ENCODE assay signal across 10 cellular contexts in the genomic region with DNA sequence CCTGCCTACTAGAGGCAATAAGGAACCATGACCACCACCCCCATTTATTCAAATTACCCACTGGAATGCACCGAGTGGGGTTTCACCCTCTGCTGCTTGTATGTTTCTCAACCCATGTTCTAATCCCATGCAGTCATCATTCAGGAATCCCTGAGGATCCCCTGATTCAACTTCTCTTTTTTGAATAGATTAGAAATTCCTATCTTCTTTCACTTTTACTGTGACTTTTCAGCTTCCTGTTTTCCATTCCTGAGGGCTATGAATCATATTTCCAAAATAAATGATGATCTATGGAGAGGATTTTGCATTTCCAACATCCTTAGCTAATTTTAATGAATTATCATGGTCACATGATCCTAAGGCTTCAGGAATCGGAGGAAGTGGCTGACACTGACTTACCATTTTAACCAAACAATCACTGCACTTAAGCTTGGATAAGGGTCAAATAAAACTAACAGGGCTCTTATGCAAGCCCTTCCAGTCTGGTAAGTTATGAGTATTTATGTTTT. TPM values are rescaled to one million over a fixed set of nuclear protein-coding genes. Genes with fewer than 3 reads are reported as not detected.
A peak's percentile ranks its signal among the peaks of the same experiment; 100 is the strongest.
DNase-seq lines count a peak whose midpoint lies in the region; ATAC-seq and TF ChIP-seq lines count a peak whose summit lies in the region.
"Had no signal": no experiment of that assay in that cellular context is flagged by ENCODE, and none has a peak within 500 bp of the region (broad histone marks: within the 10 kb centered on the region; RNA-seq: fewer than 3 reads in every experiment).

No MANE protein-coding gene starts in this region.

- no peak overlapping the region for H3K27ac ChIP-seq in mammary epithelial cell (ENCODE audit: insufficient read depth, low read depth, low read length)
- H3K27ac ChIP-seq: neural progenitor cell had no signal

- no peak overlapping the region for H3K4me3 ChIP-seq in mammary epithelial cell (replicated peaks in 1 of 3; ENCODE audit: insufficient read depth in 1 of 3, low read depth in 2 of 3, low read length in 3 of 3)
- H3K4me3 ChIP-seq: neural progenitor cell had no signal

- no peak overlapping the region for H3K9ac ChIP-seq in mammary epithelial cell (ENCODE audit: insufficient read depth, low read length)
- H3K9ac ChIP-seq: neural progenitor cell had no signal

- H3K36me3 ChIP-seq in mammary epithelial cell (ENCODE audit: insufficient read depth, low read length) = no peaks in the 10 kb centered on the region
- H3K36me3 ChIP-seq: neural progenitor cell had no signal

- H2AFZ ChIP-seq in mammary epithelial cell (ENCODE audit: low read depth, low read length) = no peak overlapping the region
- H2AFZ ChIP-seq: neural progenitor cell had no signal

- no peak for ATAC-seq in HG02642 (IDR thresholded peaks at IDR 0.05; ENCODE audit: poor library complexity, unreplicated experiment)

- H3K4me1 ChIP-seq in mammary epithelial cell (ENCODE audit: insufficient read depth, low read length) = peaks cover 5% of the 10 kb centered on the region
- H3K4me1 ChIP-seq: neural progenitor cell had no signal

- DNase-seq in AG09319 (ENCODE audit: extremely low read depth, low read depth) (peak; percentile 67), M059J (ENCODE audit: low read depth) (peak; percentile 94), mammary epithelial cell (peak; percentile 76), lung microvascular endothelial cell (ENCODE audit: low read depth in 2 of 2) (peak; percentile 91 to 94), head of caudate nucleus (no peak), SK-N-DZ (ENCODE audit: low spot score) (no peak), cerebellar nuclear complex (lab: John Stamatoyannopoulos, UW) (no peak)
- DNase-seq: DMS79 had no signal

- H4K20me1 ChIP-seq in mammary epithelial cell (ENCODE audit: insufficient read depth, low read length) = no peaks in the 10 kb centered on the region

- intact Hi-C loops in mammary epithelial cell (cut with micrococcal nuclease) = no loop called here
- intact Hi-C loops in head of caudate nucleus (cut with DNase I) = loop anchor here (10.0 kb wide), 1 partner anchor 46 kb away; no protein-coding TSS in a partner anchor

- dilution Hi-C loops in mammary epithelial cell (cut with HindIII; ENCODE audit: low sequenced_read_pairs) = no loop called here

- CTCF ChIA-PET in mammary epithelial cell (lab: Charles Lee; ENCODE audit: low non-redundant PET) = no interaction called here

- no peaks in the 10 kb centered on the region for H3K9me3 ChIP-seq in mammary epithelial cell (replicated peaks; ENCODE audit: insufficient read depth, low read length)

- no peaks in the 10 kb centered on the region for H3K27me3 ChIP-seq in mammary epithelial cell (ENCODE audit: insufficient read depth, low read length)
- H3K27me3 ChIP-seq: neural progenitor cell had no signal

- TF ChIP-seq CTCF in AG09319 (IDR thresholded peaks at IDR 0.05; ENCODE audit: low read depth, low read length) (no peak), mammary epithelial cell (conservative IDR thresholded peaks at IDR 0.05 in 1 of 2, IDR thresholded peaks at IDR 0.05 in 1 of 2; ENCODE audit: extremely low read depth in 1 of 2, insufficient read depth in 1 of 2, low read depth in 1 of 2, low read length in 2 of 2) (no peak)

- in situ Hi-C loops in mammary epithelial cell (cut with MboI; ENCODE audit: low sequenced_read_pairs in 2 of 2) = no loop called here

- no TSS peak for BruUV-seq in mammary epithelial cell (replicated peaks; lab: Mats Ljungman, UMichigan)

- H3K79me2 ChIP-seq in mammary epithelial cell (ENCODE audit: insufficient read depth, low read length) = no peaks in the 10 kb centered on the region

- H3K4me2 ChIP-seq in mammary epithelial cell (ENCODE audit: insufficient read depth, low read depth, low read length) = peak overlapping the region; percentile 7
- H3K4me2 ChIP-seq: neural progenitor cell had no signal

- WGBS in mammary epithelial cell (ENCODE audit: low coverage, missing lambda C conversion rate) = 46% methylated on average over 2 of the region's 2 CpGs

RNA-seq across cellular contexts. Expression of a gene that starts 19.4 kb away (rescaled TPM):
- total RNA-seq in M059J (2014; rRNA removed; shearing (Covaris generic)) = 29.6 and 34.2 TPM in 2 replicates
- total RNA-seq in mammary epithelial cell (1 to 10 TPM; 5.0 to 5.4 TPM), lung microvascular endothelial cell (78.9 and 127 TPM in 2 replicates)
- 3.3 TPM for polyA plus RNA-seq in mammary epithelial cell
- 14.1 TPM for polyA minus RNA-seq in mammary epithelial cell
- polyA plus RNA-seq in SK-N-DZ (2014; cell fraction: cytosol; rRNA removed) = 1.1 and 6.1 TPM in 2 replicates
- 2.0 and 7.7 TPM in 2 replicates for polyA plus RNA-seq in SK-N-DZ (2014; cell fraction: nucleus; rRNA removed)

RNA-seq across cellular contexts. Expression of a gene that starts 57.9 kb away (rescaled TPM):
- total RNA-seq in M059J (2014; rRNA removed; shearing (Covaris generic)) = 2.8 and 6.1 TPM in 2 replicates
- total RNA-seq in mammary epithelial cell (under 1 TPM; 0.17 to 0.49 TPM), lung microvascular endothelial cell (3.1 and 7.1 TPM in 2 replicates)
- 0.26 TPM for polyA plus RNA-seq in mammary epithelial cell
- polyA minus RNA-seq in mammary epithelial cell = 28.1 TPM
- polyA plus RNA-seq in SK-N-DZ (2014; cell fraction: cytosol; rRNA removed) = 0.14 TPM in 1 of 2 replicates, not detected in the other
- polyA plus RNA-seq in SK-N-DZ (2014; cell fraction: nucleus; rRNA removed) = not detected in 2 replicates

Comparison
In these comparisons a context has a peak if more than half of its experiments do, and no peak if none do; other contexts are left out.
1. DNase-seq: peak in AG09319 (single experiment), M059J (single experiment), mammary epithelial cell (single experiment) and lung microvascular endothelial cell (2 of 2); none in head of caudate nucleus (0 of 42), SK-N-DZ (single experiment) and cerebellar nuclear complex (0 of 2).